In genomic region chr5:66239034-66239433, GRCh38 we compare ENCODE assay signal across 12 cellular contexts.
A peak's percentile ranks its signal among the peaks of the same experiment; 100 is the strongest.
DNase-seq lines count a peak whose midpoint lies in the region; ATAC-seq, FAIRE-seq and TF ChIP-seq lines count a peak whose summit lies in the region.
"Had no signal": no experiment of that assay in that cellular context is flagged by ENCODE, and none has a peak within 500 bp of the region (broad histone marks: within the 10 kb centered on the region; RNA-seq: fewer than 3 reads in every experiment).

No MANE protein-coding gene starts in this region.

- ATAC-seq in HG03469 (IDR thresholded peaks at IDR 0.05; ENCODE audit: unreplicated experiment): no peak
- no peak for ATAC-seq in GM19467 (IDR thresholded peaks at IDR 0.05; ENCODE audit: unreplicated experiment)
- ATAC-seq: body of pancreas had no signal

- no peaks in the 10 kb centered on the region for H3K4me1 ChIP-seq in hepatocyte (ENCODE audit: insufficient read depth)
- H3K4me1 ChIP-seq in small intestine (ENCODE audit: control insufficient read depth in 2 of 2, insufficient read depth in 1 of 2, low read depth in 1 of 2, low read length in 1 of 2): no peaks in the 10 kb centered on the region
- H3K4me1 ChIP-seq: body of pancreas had no signal

- H3K4me3 ChIP-seq in hepatocyte: no peak overlapping the region
- no peak overlapping the region for H3K4me3 ChIP-seq in small intestine (ENCODE audit: low read depth in 1 of 2, low read length in 2 of 2)
- H3K4me3 ChIP-seq: body of pancreas, lung had no signal

- no peak for DNase-seq in D721Med (ENCODE audit: insufficient read length, low spot score)
- DNase-seq in HCEC 1CT: peak; percentile 17
- peak; percentile 14 for DNase-seq in RPMI8226
- DNase-seq in hepatocyte (ENCODE audit: low spot score): no peak
- DNase-seq in immature natural killer cell: no peak
- DNase-seq in small intestine: no peak
- DNase-seq: activated T-cell treated with anti-CD3 and anti-CD28 coated beads, Interleukin-2, amount 50 U/mL, for 1 hour; body of pancreas; NCI-H446 treated with DMSO at 0.1 percent for 48 hours had no signal

- peaks cover 0 to 5% (median 4%) of the 10 kb centered on the region in 3 donors for H3K27me3 Mint-ChIP-seq in immature natural killer cell (ENCODE audit: low read depth in 3 of 3)

- no peaks in the 10 kb centered on the region for H3K79me2 ChIP-seq in hepatocyte

- H3K27me3 ChIP-seq in hepatocyte (no peaks in the 10 kb centered on the region), small intestine (ENCODE audit: control insufficient read depth in 2 of 2, insufficient read depth in 2 of 2, low read length in 2 of 2) (no peaks in the 10 kb centered on the region)
- H3K27me3 ChIP-seq: body of pancreas had no signal

- no peaks in the 10 kb centered on the region for H3K36me3 Mint-ChIP-seq in immature natural killer cell

- FAIRE-seq in D721Med (lab: Jason Lieb, UNC): no peak
- FAIRE-seq in small intestine (lab: Jason Lieb, UNC): no peak

- H3K27ac Mint-ChIP-seq in immature natural killer cell: no peak overlapping the region

- no peaks in the 10 kb centered on the region for H3K9me3 ChIP-seq in hepatocyte (ENCODE audit: low read depth)
- H3K9me3 ChIP-seq in small intestine (ENCODE audit: control insufficient read depth, low read depth): no peaks in the 10 kb centered on the region
- H3K9me3 ChIP-seq: body of pancreas had no signal

- H2AFZ ChIP-seq in hepatocyte: no peak overlapping the region

- H3K27ac ChIP-seq in hepatocyte: no peak overlapping the region
- H3K27ac ChIP-seq in small intestine (ENCODE audit: low read depth in 1 of 2, low read length in 1 of 2): no peak overlapping the region
- H3K27ac ChIP-seq: body of pancreas had no signal

- H3K4me2 ChIP-seq in hepatocyte: no peak overlapping the region

- WGBS in hepatocyte (ENCODE audit: low lambda C conversion rate, missing lambda C conversion rate): 72% methylated on average over 1 of the region's 1 CpG
- 53 to 69% (median 57%) methylated on average over 1 of the region's 1 CpG for WGBS in small intestine, 3 donors

- no peak overlapping the region for H3K4me3 Mint-ChIP-seq in immature natural killer cell

- H3K9me2 ChIP-seq in hepatocyte (replicated peaks; ENCODE audit: insufficient read depth): no peaks in the 10 kb centered on the region

- H3K36me3 ChIP-seq in hepatocyte (replicated peaks; ENCODE audit: insufficient read depth, low read depth) (no peaks in the 10 kb centered on the region), small intestine (ENCODE audit: control insufficient read depth in 2 of 2, insufficient read depth in 2 of 2, low read length in 2 of 2) (no peaks in the 10 kb centered on the region)

- H4K20me1 ChIP-seq in hepatocyte (ENCODE audit: insufficient read depth, poor library complexity, severe bottlenecking): no peaks in the 10 kb centered on the region

- no peaks in the 10 kb centered on the region for H3K9me3 Mint-ChIP-seq in immature natural killer cell

- TF ChIP-seq CTCF in D721Med (IDR thresholded peaks at IDR 0.05; ENCODE audit: insufficient read depth, missing control alignments): peak; percentile 22
- peak; percentile 30 for TF ChIP-seq CTCF in hepatocyte (IDR thresholded peaks at IDR 0.05; ENCODE audit: poor library complexity)

- H3K4me1 Mint-ChIP-seq in immature natural killer cell: peaks cover 4 to 8% of the 10 kb centered on the region in 2 donors

Comparison
In these comparisons a context has a peak if more than half of its experiments do, and no peak if none do; other contexts are left out.
1. DNase-seq: peak in HCEC 1CT (single experiment) and RPMI8226 (single experiment); none in D721Med (single experiment), hepatocyte (single experiment), immature natural killer cell (0 of 3) and small intestine (single experiment).